8 cellular contexts compared by ENCODE assay signal in genomic region chr9:95511952-95512750, GRCh38. TPM values are rescaled to one million over a fixed set of nuclear protein-coding genes. Genes with fewer than 3 reads are reported as not detected.
A peak's percentile ranks its signal among the peaks of the same experiment; 100 is the strongest.
DNase-seq lines count a peak whose midpoint lies in the region; ATAC-seq and TF ChIP-seq lines count a peak whose summit lies in the region.

No MANE protein-coding gene starts in this region.

- CTCF ChIA-PET in activated B cell treated with CpG ODN at 0.5 μM for 24 hours (lab: Charles Lee): no interaction called here

- no peaks in the 10 kb centered on the region for H3K9me3 ChIP-seq in heart left ventricle
- H3K9me3 ChIP-seq in right cardiac atrium (ENCODE audit: control insufficient read depth, low read length): no peaks in the 10 kb centered on the region
- H3K9me3 ChIP-seq in stomach: no peaks in the 10 kb centered on the region

- no peaks in the 10 kb centered on the region for H3K9me3 Mint-ChIP-seq in activated B cell treated with CpG ODN at 0.5 μM for 24 hours

- DNase-seq in heart left ventricle (peak in 1 of 5 donors; percentile 37), cardiac septum (ENCODE audit: low spot score) (no peak), activated B cell treated with CpG ODN at 0.5 μM for 24 hours (no peak), right cardiac atrium (peak in 1 of 3 donors; percentile 73), stomach (no peak), T1000 (lab: John Stamatoyannopoulos, UW) (no peak)

- TF ChIP-seq CTCF in heart left ventricle (IDR thresholded peaks at IDR 0.05): no peak
- TF ChIP-seq CTCF in activated B cell treated with CpG ODN at 0.5 μM for 24 hours (IDR thresholded peaks at IDR 0.05): no peak
- no peak for TF ChIP-seq CTCF in stomach (IDR thresholded peaks at IDR 0.05)

- H3K27ac ChIP-seq in heart left ventricle (peak overlapping the region in 8 of 12 donors; percentile 85 to 99 (median 92)), right cardiac atrium (ENCODE audit: low read length) (peak overlapping the region; percentile 25), stomach (peak overlapping the region; percentile 69 to 95 (median 94))

- ATAC-seq in heart left ventricle (no peak), activated B cell treated with CpG ODN at 0.5 μM for 24 hours (ENCODE audit: low read depth) (no peak), right cardiac atrium (no peak), GM18909 (IDR thresholded peaks at IDR 0.05; ENCODE audit: poor library complexity, unreplicated experiment) (no peak), HG02642 (IDR thresholded peaks at IDR 0.05; ENCODE audit: poor library complexity, unreplicated experiment) (no peak)

- peaks cover 3 to 39% (median 15%) of the 10 kb centered on the region in 12 donors for H3K4me1 ChIP-seq in heart left ventricle
- H3K4me1 ChIP-seq in right cardiac atrium (ENCODE audit: control insufficient read depth, insufficient read depth, low read length): no peaks in the 10 kb centered on the region
- H3K4me1 ChIP-seq in stomach: peaks cover 21 to 52% (median 47%) of the 10 kb centered on the region in 4 donors

- 38 to 48% (median 40%) methylated on average over 30 of the region's 30 CpGs for WGBS in heart left ventricle, 4 donors
- 28% methylated on average over 30 of the region's 30 CpGs for WGBS in right cardiac atrium
- 12 to 30% (median 19%) methylated on average over 30 of the region's 30 CpGs for WGBS in stomach, 5 donors

- TF ChIP-seq POLR2A in heart left ventricle (IDR thresholded peaks at IDR 0.05) (no peak), stomach (IDR thresholded peaks at IDR 0.05) (no peak)

- POLR2A ChIA-PET in activated B cell treated with CpG ODN at 0.5 μM for 24 hours (lab: Charles Lee): interaction anchor here (0.8 to 1.1 kb wide), 3 partner anchors 12 to 363 kb away, joined by 3 to 8 read pairs (median 5); partner anchors contain the start of gene ERCC6L2

- H3K4me3 ChIP-seq in heart left ventricle: peak overlapping the region in 11 of 12 donors; percentile 5 to 96 (median 75)
- peak overlapping the region; percentile 94 for H3K4me3 ChIP-seq in right cardiac atrium (ENCODE audit: low read length)
- H3K4me3 ChIP-seq in stomach: peak overlapping the region; percentile 76 to 93 (median 82)

- no peak for TF ChIP-seq EP300 in stomach (IDR thresholded peaks at IDR 0.05)

- peaks cover 44% of the 10 kb centered on the region for H3K27me3 Mint-ChIP-seq in activated B cell treated with CpG ODN at 0.5 μM for 24 hours

- peaks cover 4% of the 10 kb centered on the region for H3K36me3 Mint-ChIP-seq in activated B cell treated with CpG ODN at 0.5 μM for 24 hours (ENCODE audit: low read depth)

- no peak overlapping the region for H3K27ac Mint-ChIP-seq in activated B cell treated with CpG ODN at 0.5 μM for 24 hours

- intact Hi-C loops in heart left ventricle (cut with DNase I) (loop anchor here in 7 of 10 donors (2.0 to 10.0 kb wide), 7 partner anchors 57 to 365 kb away; partner anchors contain the start of genes ERCC6L2 (in 5 of the 7) and FANCC (in 3 of the 7)), cardiac septum (cut with DNase I) (no loop called here), activated B cell treated with CpG ODN at 0.5 μM for 24 hours (cut with micrococcal nuclease) (loop anchor here (2.0 to 10.0 kb wide), 2 partner anchors 341 to 513 kb away; no protein-coding TSS in a partner anchor), right cardiac atrium (cut with DNase I) (loop anchor here in 1 of 4 donors (5.0 kb wide), 1 partner anchor 195 kb away; the partner anchor contains the start of gene FANCC), stomach (cut with DNase I; ENCODE audit: low total_unique reads) (no loop called here)

- peak overlapping the region; percentile 84 for H3K4me3 Mint-ChIP-seq in activated B cell treated with CpG ODN at 0.5 μM for 24 hours

- H3K4me1 Mint-ChIP-seq in activated B cell treated with CpG ODN at 0.5 μM for 24 hours: peaks cover 47% of the 10 kb centered on the region

- peaks cover 0 to 47% (median 0%) of the 10 kb centered on the region in 9 donors for H3K27me3 ChIP-seq in heart left ventricle
- H3K27me3 ChIP-seq in right cardiac atrium (ENCODE audit: control insufficient read depth, insufficient read depth): no peaks in the 10 kb centered on the region
- H3K27me3 ChIP-seq in stomach: peaks cover 0 to 42% (median 11%) of the 10 kb centered on the region in 3 donors

- no peaks in the 10 kb centered on the region for H3K36me3 ChIP-seq in heart left ventricle
- H3K36me3 ChIP-seq in stomach: no peaks in the 10 kb centered on the region

RNA-seq across cellular contexts. Expression of gene PTCH1, which starts 4.6 kb away (rescaled TPM):
- total RNA-seq in heart left ventricle (10 to 100 TPM in 2 of 9 donors, 1 to 10 TPM in 7; 2.9 to 15.2 (median 6.6) TPM), cardiac septum (4.3 TPM), activated B cell treated with CpG ODN at 0.5 μM for 24 hours (5.9 and 8.6 TPM in 2 replicates), right cardiac atrium (10 to 100 TPM in 1 of 4 donors, 1 to 10 TPM in 3; 5.0 to 11.1 (median 8.6) TPM), stomach (10 to 100 TPM; 20.6 to 53.3 (median 28.0) TPM)
- polyA plus RNA-seq in heart left ventricle (1 to 10 TPM; 2.2 to 3.8 TPM), right cardiac atrium (3.5 TPM), stomach (1 to 10 TPM; 3.9 to 9.3 (median 8.6) TPM)

Comparison
In these comparisons a context has a peak if more than half of its experiments do, and no peak if none do; other contexts are left out.
1. intact Hi-C loops: an anchor here in heart left ventricle (2.0 to 10.0 kb wide) and activated B cell treated with CpG ODN at 0.5 μM for 24 hours (2.0 to 10.0 kb wide); none called in cardiac septum and stomach.
2. H3K27ac ChIP-seq: peak in every context shown above with its lines; median percentile 94 in stomach; 92 in heart left ventricle; 25 in right cardiac atrium.